11 cellular contexts compared by ENCODE assay signal in the genomic region with DNA sequence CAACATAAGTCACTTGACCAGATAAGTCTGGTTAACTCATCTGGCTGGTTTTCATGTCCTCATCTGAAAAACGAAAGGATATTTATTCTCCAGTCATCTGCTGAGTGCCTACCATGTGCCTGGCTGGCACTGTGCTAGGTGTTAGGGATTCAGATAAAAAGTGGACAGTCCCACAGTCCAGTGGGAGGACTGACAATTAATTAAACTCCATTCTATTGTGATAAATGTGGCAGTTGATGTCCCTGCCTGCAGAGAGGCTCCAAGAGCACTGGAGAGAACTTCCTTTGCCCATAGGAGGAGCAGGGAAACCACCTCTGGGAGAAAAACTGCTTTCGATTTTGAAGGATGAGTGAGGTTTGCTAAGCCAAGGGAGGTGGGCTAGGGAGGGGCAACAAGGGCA. TPM values are rescaled to one million over a fixed set of nuclear protein-coding genes. Genes with fewer than 3 reads are reported as not detected.
DNase-seq lines count a peak whose midpoint lies in the region; ATAC-seq, FAIRE-seq and TF ChIP-seq lines count a peak whose summit lies in the region.
"Had no signal": no experiment of that assay in that cellular context is flagged by ENCODE, and none has a peak within 500 bp of the region (broad histone marks: within the 10 kb centered on the region; RNA-seq: fewer than 3 reads in every experiment).

No MANE protein-coding gene starts in this region.

- ATAC-seq in RWPE2 (ENCODE audit: low read depth), result no peak
- ATAC-seq in stimulated activated effector memory CD8-positive, alpha-beta T cell treated with anti-CD3 and anti-CD28 coated beads, Interleukin-12 subunit alpha, Interleukin-12 subunit beta, amount 100 ng/mL, for 72 hours, result peak; percentile 14

- H3K9me3 Mint-ChIP-seq in activated CD4-positive, alpha-beta memory T cell treated with anti-CD3 and anti-CD28 coated beads for 36 hours, result no peaks in the 10 kb centered on the region
- no peaks in the 10 kb centered on the region for H3K9me3 Mint-ChIP-seq in activated CD4-positive, alpha-beta memory T cell treated with anti-CD3 and anti-CD28 coated beads, Interleukin-2, amount 10 ng/mL, durations not matched to agents 7 days and 5 days
- no peaks in the 10 kb centered on the region for H3K9me3 Mint-ChIP-seq in stimulated activated effector memory CD8-positive, alpha-beta T cell treated with anti-CD3 and anti-CD28 coated beads, Interleukin-12 subunit alpha, Interleukin-12 subunit beta, amount 100 ng/mL, for 72 hours

- H3K36me3 Mint-ChIP-seq in activated CD4-positive, alpha-beta memory T cell treated with anti-CD3 and anti-CD28 coated beads for 36 hours, result peaks cover 2% of the 10 kb centered on the region
- peaks cover 29% of the 10 kb centered on the region for H3K36me3 Mint-ChIP-seq in activated CD4-positive, alpha-beta memory T cell treated with anti-CD3 and anti-CD28 coated beads, Interleukin-2, amount 10 ng/mL, durations not matched to agents 7 days and 5 days (ENCODE audit: low read depth)
- H3K36me3 Mint-ChIP-seq in stimulated activated effector memory CD8-positive, alpha-beta T cell treated with anti-CD3 and anti-CD28 coated beads, Interleukin-12 subunit alpha, Interleukin-12 subunit beta, amount 100 ng/mL, for 72 hours, result peaks cover 5% of the 10 kb centered on the region

- H3K4me3 Mint-ChIP-seq in activated CD4-positive, alpha-beta memory T cell treated with anti-CD3 and anti-CD28 coated beads for 36 hours, result peak overlapping the region; percentile 43
- no peak overlapping the region for H3K4me3 Mint-ChIP-seq in activated CD4-positive, alpha-beta memory T cell treated with anti-CD3 and anti-CD28 coated beads, Interleukin-2, amount 10 ng/mL, durations not matched to agents 7 days and 5 days
- peak overlapping the region; percentile 97 for H3K4me3 Mint-ChIP-seq in stimulated activated effector memory CD8-positive, alpha-beta T cell treated with anti-CD3 and anti-CD28 coated beads, Interleukin-12 subunit alpha, Interleukin-12 subunit beta, amount 100 ng/mL, for 72 hours

- no peaks in the 10 kb centered on the region for H3K9me3 ChIP-seq in RWPE2 (ENCODE audit: severe bottlenecking)

- FAIRE-seq in GM12892 (lab: Jason Lieb, UNC), result no peak

- no peak for TF ChIP-seq POLR2A in GM12892 (IDR thresholded peaks at IDR 0.05; ENCODE audit: low read depth, low read length)

- H3K27me3 ChIP-seq in RWPE2 (ENCODE audit: insufficient read depth, poor library complexity, severe bottlenecking), result no peaks in the 10 kb centered on the region

- H3K4me1 ChIP-seq in RWPE2 (ENCODE audit: insufficient read depth, poor library complexity, severe bottlenecking), result peaks cover 49% of the 10 kb centered on the region

- intact Hi-C loops in activated CD4-positive, alpha-beta memory T cell treated with anti-CD3 and anti-CD28 coated beads for 36 hours (cut with micrococcal nuclease), result loop anchor here (10.0 kb wide), 2 partner anchors 191 to 459 kb away; a partner anchor contains a TSS

- peaks cover 25% of the 10 kb centered on the region for H3K36me3 ChIP-seq in RWPE2 (ENCODE audit: low read depth)

- peaks cover 91% of the 10 kb centered on the region for H3K4me1 Mint-ChIP-seq in activated CD4-positive, alpha-beta memory T cell treated with anti-CD3 and anti-CD28 coated beads for 36 hours (ENCODE audit: low read depth)
- peaks cover 74% of the 10 kb centered on the region for H3K4me1 Mint-ChIP-seq in activated CD4-positive, alpha-beta memory T cell treated with anti-CD3 and anti-CD28 coated beads, Interleukin-2, amount 10 ng/mL, durations not matched to agents 7 days and 5 days
- H3K4me1 Mint-ChIP-seq in stimulated activated effector memory CD8-positive, alpha-beta T cell treated with anti-CD3 and anti-CD28 coated beads, Interleukin-12 subunit alpha, Interleukin-12 subunit beta, amount 100 ng/mL, for 72 hours, result peaks cover 90% of the 10 kb centered on the region

- peak overlapping the region; percentile 93 for H3K27ac ChIP-seq in RWPE2 (ENCODE audit: poor library complexity, severe bottlenecking)

- peak overlapping the region; percentile 76 for H3K27ac Mint-ChIP-seq in activated CD4-positive, alpha-beta memory T cell treated with anti-CD3 and anti-CD28 coated beads for 36 hours
- H3K27ac Mint-ChIP-seq in activated CD4-positive, alpha-beta memory T cell treated with anti-CD3 and anti-CD28 coated beads, Interleukin-2, amount 10 ng/mL, durations not matched to agents 7 days and 5 days, result no peak overlapping the region
- no peak overlapping the region for H3K27ac Mint-ChIP-seq in stimulated activated effector memory CD8-positive, alpha-beta T cell treated with anti-CD3 and anti-CD28 coated beads, Interleukin-12 subunit alpha, Interleukin-12 subunit beta, amount 100 ng/mL, for 72 hours

- no peaks in the 10 kb centered on the region for H3K27me3 Mint-ChIP-seq in activated CD4-positive, alpha-beta memory T cell treated with anti-CD3 and anti-CD28 coated beads for 36 hours
- no peaks in the 10 kb centered on the region for H3K27me3 Mint-ChIP-seq in activated CD4-positive, alpha-beta memory T cell treated with anti-CD3 and anti-CD28 coated beads, Interleukin-2, amount 10 ng/mL, durations not matched to agents 7 days and 5 days

- H3K4me3 ChIP-seq in RWPE2 (ENCODE audit: severe bottlenecking), result no peak overlapping the region

- no peak for DNase-seq in activated CD4-positive, alpha-beta memory T cell treated with anti-CD3 and anti-CD28 coated beads for 36 hours
- DNase-seq in activated CD4-positive, alpha-beta memory T cell treated with anti-CD3 and anti-CD28 coated beads, Interleukin-2, amount 10 ng/mL, durations not matched to agents 7 days and 5 days, result no peak
- DNase-seq in RWPE2 (ENCODE audit: low spot score) (no peak), glomerular visceral epithelial cell (ENCODE audit: extremely low spot score) (peak; percentile 52), GM12892 (ENCODE audit: insufficient read length) (no peak), GM20000 (ENCODE audit: low spot score) (no peak), H4 (ENCODE audit: low spot score) (no peak)
- no peak for DNase-seq in stimulated activated effector memory CD8-positive, alpha-beta T cell treated with anti-CD3 and anti-CD28 coated beads, Interleukin-12 subunit alpha, Interleukin-12 subunit beta, amount 100 ng/mL, for 72 hours (ENCODE audit: low spot score in 2 of 2)
- DNase-seq: activated CD8-positive, alpha-beta memory T cell treated with anti-CD3 and anti-CD28 coated beads for 24 hours; NCI-H1048 had no signal

- POLR2A ChIA-PET in activated CD4-positive, alpha-beta memory T cell treated with anti-CD3 and anti-CD28 coated beads for 36 hours (lab: Charles Lee), result no interaction called here
- POLR2A ChIA-PET in activated CD4-positive, alpha-beta memory T cell treated with anti-CD3 and anti-CD28 coated beads, Interleukin-2, amount 10 ng/mL, durations not matched to agents 7 days and 5 days (lab: Charles Lee), result interaction anchor here (7.5 to 10.7 kb wide), 2 partner anchors 30 to 38 kb away, joined by 60 to 234 read pairs; no protein-coding TSS in a partner anchor

- CTCF ChIA-PET in activated CD4-positive, alpha-beta memory T cell treated with anti-CD3 and anti-CD28 coated beads for 36 hours (lab: Charles Lee), result interaction anchor here (1.6 to 28.8 kb wide), 3 partner anchors 8 to 36 kb away, joined by 7 to 1370 read pairs (median 62); no protein-coding TSS in a partner anchor
- CTCF ChIA-PET in activated CD4-positive, alpha-beta memory T cell treated with anti-CD3 and anti-CD28 coated beads, Interleukin-2, amount 10 ng/mL, durations not matched to agents 7 days and 5 days (lab: Charles Lee), result interaction anchor here (1.0 to 21.8 kb wide), 3 partner anchors 9 to 43 kb away, joined by 3 to 724 read pairs (median 5); no protein-coding TSS in a partner anchor

- TF ChIP-seq CTCF in RWPE2 (IDR thresholded peaks at IDR 0.05; ENCODE audit: poor library complexity, severe bottlenecking), result no peak
- no peak for TF ChIP-seq CTCF in GM20000 (IDR thresholded peaks at IDR 0.05; ENCODE audit: extremely low read depth, missing control alignments)

RNA-seq across cellular contexts. Expression of a gene that starts 5.4 kb away (rescaled TPM):
- total RNA-seq in activated CD4-positive, alpha-beta memory T cell treated with anti-CD3 and anti-CD28 coated beads for 36 hours, result 1 to 10 TPM; 4.4 to 4.5 TPM
- total RNA-seq in activated CD4-positive, alpha-beta memory T cell treated with anti-CD3 and anti-CD28 coated beads, Interleukin-2, amount 10 ng/mL, durations not matched to agents 7 days and 5 days, result 10 to 100 TPM; 12.4 to 13.0 TPM
- 1.4 TPM for polyA plus RNA-seq in GM12892 (2012; ENCODE audit: missing spikeins)
- 0.92 and 1.0 TPM in 2 replicates for total RNA-seq in H4 (2014; rRNA removed; shearing (Covaris generic))

RNA-seq across cellular contexts. Expression of a gene that starts 40.5 kb away (rescaled TPM):
- not detected for total RNA-seq in activated CD4-positive, alpha-beta memory T cell treated with anti-CD3 and anti-CD28 coated beads for 36 hours
- total RNA-seq in activated CD4-positive, alpha-beta memory T cell treated with anti-CD3 and anti-CD28 coated beads, Interleukin-2, amount 10 ng/mL, durations not matched to agents 7 days and 5 days, result not detected
- polyA plus RNA-seq in GM12892 (2012; ENCODE audit: missing spikeins), result not detected
- total RNA-seq in H4 (2014; rRNA removed; shearing (Covaris generic)), result not detected in 2 replicates
- total RNA-seq: RPMI7951 had no signal
